8 cellular contexts compared by ENCODE assay signal in genomic region chr17:49387374-49388289, GRCh38. TPM values are rescaled to one million over a fixed set of nuclear protein-coding genes. Genes with fewer than 3 reads are reported as not detected.
DNase-seq lines count a peak whose midpoint lies in the region; ATAC-seq, FAIRE-seq and TF ChIP-seq lines count a peak whose summit lies in the region.

No MANE protein-coding gene starts in this region.

- H3K4me2 ChIP-seq in HepG2 (ENCODE audit: low read depth, low read length) = peak overlapping the region; percentile 69

- TF ChIP-seq POLR2A in HepG2 (IDR thresholded peaks at IDR 0.05; ENCODE audit: insufficient read depth in 1 of 2, low read depth in 2 of 2, low read length in 2 of 2) = no peak

- H2AFZ ChIP-seq in HepG2 (ENCODE audit: low read length) = peak overlapping the region; percentile 55

- H3K27me3 ChIP-seq in CD4-positive, alpha-beta T cell (ENCODE audit: control insufficient read depth, insufficient read depth, low read length) = no peaks in the 10 kb centered on the region
- H3K27me3 ChIP-seq in HepG2 (ENCODE audit: control insufficient read depth in 1 of 2, insufficient read depth in 2 of 2, low read length in 2 of 2) (no peaks in the 10 kb centered on the region), tibial artery (peaks cover 0 to 25% of the 10 kb centered on the region in 2 donors), lower lobe of right lung (ENCODE audit: low read depth) (no peaks in the 10 kb centered on the region)

- intact Hi-C loops in CD4-positive, alpha-beta T cell (cut with DNase I, micrococcal nuclease) = no loop called here
- intact Hi-C loops in activated B cell treated with CpG ODN at 0.5 μM for 24 hours (cut with micrococcal nuclease) (loop anchor here (1.0 kb wide), 1 partner anchor 25 kb away; the partner anchor contains the start of gene ZNF652), HepG2 (cut with micrococcal nuclease; ENCODE audit: unreplicated experiment) (no loop called here), tibial artery (cut with DNase I; ENCODE audit: low total_unique reads) (no loop called here), lower lobe of right lung (cut with DNase I) (no loop called here), Right ventricle myocardium inferior (cut with DNase I) (no loop called here)

- POLR2A ChIA-PET in CD4-positive, alpha-beta T cell (lab: Charles Lee) = interaction anchor here (0.5 to 1.4 kb wide), 7 partner anchors 11 to 258 kb away, joined by 3 to 6 read pairs (median 5); partner anchors contain the start of gene ZNF652
- POLR2A ChIA-PET in activated B cell treated with CpG ODN at 0.5 μM for 24 hours (lab: Charles Lee) = interaction anchor here (0.6 to 5.8 kb wide), 10 partner anchors 11 to 290 kb away, joined by 3 to 109 read pairs (median 6); partner anchors contain the start of gene ZNF652
- POLR2A ChIA-PET in HepG2 (lab: Yijun Ruan, JAX) = interaction anchor here (1.0 to 1.8 kb wide), 2 partner anchors 25 to 26 kb away, joined by 3 to 4 read pairs; no protein-coding TSS in a partner anchor

- H3K27ac ChIP-seq in CD4-positive, alpha-beta T cell (ENCODE audit: low read depth, low read length) = peak overlapping the region; percentile 48
- H3K27ac ChIP-seq in HepG2 (ENCODE audit: extremely low read length, insufficient read depth, low read length) (no peak overlapping the region), tibial artery (no peak overlapping the region), lower lobe of right lung (no peak overlapping the region)

- no peaks in the 10 kb centered on the region for H3K36me3 Mint-ChIP-seq in CD4-positive, alpha-beta T cell (ENCODE audit: low read depth)
- H3K36me3 Mint-ChIP-seq in activated B cell treated with CpG ODN at 0.5 μM for 24 hours (ENCODE audit: low read depth) = no peaks in the 10 kb centered on the region

- no peak for TF ChIP-seq CTCF in CD4-positive, alpha-beta T cell (IDR thresholded peaks at IDR 0.05)
- TF ChIP-seq CTCF in activated B cell treated with CpG ODN at 0.5 μM for 24 hours (IDR thresholded peaks at IDR 0.05) (no peak), HepG2 (CRISPR knock-in tag; IDR thresholded peaks at IDR 0.05) (no peak), tibial artery (IDR thresholded peaks at IDR 0.05) (no peak), lower lobe of right lung (IDR thresholded peaks at IDR 0.05) (no peak)

- in situ Hi-C loops in HepG2 (cut with HindIII; ENCODE audit: extremely low pct_ligation_motif_present, low pct_unique_long_range_greater_than_20kb) = no loop called here

- no peaks in the 10 kb centered on the region for H3K9me3 ChIP-seq in CD4-positive, alpha-beta T cell (ENCODE audit: control insufficient read depth, low read length)
- H3K9me3 ChIP-seq in HepG2 (ENCODE audit: low read length) = no peaks in the 10 kb centered on the region
- no peaks in the 10 kb centered on the region for H3K9me3 ChIP-seq in tibial artery
- no peaks in the 10 kb centered on the region for H3K9me3 ChIP-seq in lower lobe of right lung

- H3K36me3 ChIP-seq in HepG2 (replicated peaks in 1 of 2; ENCODE audit: control insufficient read depth in 1 of 2, insufficient read depth in 2 of 2, low read length in 2 of 2) = no peaks in the 10 kb centered on the region
- no peaks in the 10 kb centered on the region for H3K36me3 ChIP-seq in tibial artery
- no peaks in the 10 kb centered on the region for H3K36me3 ChIP-seq in lower lobe of right lung

- peaks cover 45% of the 10 kb centered on the region for H3K4me1 Mint-ChIP-seq in CD4-positive, alpha-beta T cell (ENCODE audit: low read depth)
- peaks cover 61% of the 10 kb centered on the region for H3K4me1 Mint-ChIP-seq in activated B cell treated with CpG ODN at 0.5 μM for 24 hours

- peak overlapping the region; percentile 74 for H3K4me3 Mint-ChIP-seq in CD4-positive, alpha-beta T cell
- H3K4me3 Mint-ChIP-seq in activated B cell treated with CpG ODN at 0.5 μM for 24 hours = peak overlapping the region; percentile 78

- no peaks in the 10 kb centered on the region for H3K79me2 ChIP-seq in HepG2 (ENCODE audit: insufficient read depth, low read length)

- no peaks in the 10 kb centered on the region for H4K20me1 ChIP-seq in HepG2 (ENCODE audit: insufficient read depth, low read length)

- peaks cover 61% of the 10 kb centered on the region for H3K4me1 ChIP-seq in HepG2 (ENCODE audit: insufficient read depth, low read length)
- H3K4me1 ChIP-seq in tibial artery = peaks cover 0 to 22% (median 0%) of the 10 kb centered on the region in 4 donors
- peaks cover 35% of the 10 kb centered on the region for H3K4me1 ChIP-seq in lower lobe of right lung

- FAIRE-seq in HepG2 (lab: Jason Lieb, UNC) = peak; percentile 42

- TF ChIP-seq RAD21 in HepG2 (CRISPR knock-in tag; IDR thresholded peaks at IDR 0.05) = no peak

- DNase-seq in CD4-positive, alpha-beta T cell = no peak
- DNase-seq in activated B cell treated with CpG ODN at 0.5 μM for 24 hours (no peak), HepG2 (ENCODE audit: low spot score) (no peak), tibial artery (no peak), lower lobe of right lung (no peak), Right ventricle myocardium inferior (ENCODE audit: missing footprints) (no peak), NCI-H1694 (lab: John Stamatoyannopoulos, UW) (no peak)

- 35% methylated on average over 15 of the region's 15 CpGs for WGBS in HepG2 (ENCODE audit: low lambda C conversion rate)

- H3K9me3 Mint-ChIP-seq in CD4-positive, alpha-beta T cell = no peaks in the 10 kb centered on the region
- H3K9me3 Mint-ChIP-seq in activated B cell treated with CpG ODN at 0.5 μM for 24 hours = no peaks in the 10 kb centered on the region

- BruUV-seq in HepG2 (replicated peaks; lab: Mats Ljungman, UMichigan) = no TSS peak

- CTCF ChIA-PET in CD4-positive, alpha-beta T cell (lab: Charles Lee) = interaction anchor here (0.8 to 3.1 kb wide), 2 partner anchors 19 to 71 kb away, joined by 3 to 7 read pairs; no protein-coding TSS in a partner anchor
- CTCF ChIA-PET in activated B cell treated with CpG ODN at 0.5 μM for 24 hours (lab: Charles Lee) (interaction anchor here (1.0 to 5.1 kb wide), 6 partner anchors 12 to 207 kb away, joined by 3 to 24 read pairs (median 4); no protein-coding TSS in a partner anchor), HepG2 (lab: Yijun Ruan, JAX; ENCODE audit: low intra/inter-chr PET ratio, low total read pairs) (no interaction called here)

- peak overlapping the region; percentile 17; the same call in 1 of the 2 replicates for H3K9ac ChIP-seq in HepG2 (ENCODE audit: insufficient read depth, low read depth, low read length)

- H3K27me3 Mint-ChIP-seq in CD4-positive, alpha-beta T cell = no peaks in the 10 kb centered on the region
- H3K27me3 Mint-ChIP-seq in activated B cell treated with CpG ODN at 0.5 μM for 24 hours = no peaks in the 10 kb centered on the region

- peak; percentile 41 for ATAC-seq in CD4-positive, alpha-beta T cell (ENCODE audit: poor library complexity)
- ATAC-seq in GM19463 (IDR thresholded peaks at IDR 0.05; ENCODE audit: unreplicated experiment) (peak; percentile 32), activated B cell treated with CpG ODN at 0.5 μM for 24 hours (ENCODE audit: low read depth) (peak; percentile 11), HepG2 (peak; percentile 47), lower lobe of right lung (no peak), Right ventricle myocardium inferior (no peak)

- peak overlapping the region; percentile 79 for H3K27ac Mint-ChIP-seq in CD4-positive, alpha-beta T cell
- H3K27ac Mint-ChIP-seq in activated B cell treated with CpG ODN at 0.5 μM for 24 hours = peak overlapping the region; percentile 98

- H3K4me3 ChIP-seq in HepG2 (replicated peaks in 1 of 3; ENCODE audit: insufficient read depth in 1 of 3, low read depth in 2 of 3, low read length in 3 of 3) = peak overlapping the region; percentile 1 to 38 (median 6); a peak in 5 of 6 replicates
- no peak overlapping the region for H3K4me3 ChIP-seq in tibial artery
- no peak overlapping the region for H3K4me3 ChIP-seq in lower lobe of right lung

- no peak for TF ChIP-seq EP300 in HepG2 (IDR thresholded peaks at IDR 0.05; ENCODE audit: low read depth in 2 of 2, low read length in 2 of 2)
- no peak for TF ChIP-seq EP300 in HepG2 (CRISPR knock-in tag; IDR thresholded peaks at IDR 0.05; ENCODE audit: borderline replicate concordance)

RNA-seq across cellular contexts. Expression of gene ZNF652, which starts 25.6 kb away (rescaled TPM):
- 10 to 100 TPM; 33.7 to 34.9 TPM for total RNA-seq in CD4-positive, alpha-beta T cell
- total RNA-seq in activated B cell treated with CpG ODN at 0.5 μM for 24 hours (37.1 and 40.6 TPM in 2 replicates), HepG2 (2016; rRNA removed; fragmentation: Illumina TruSeq; extraction: Trizol) (30.2 and 58.2 TPM in 2 replicates), lower lobe of right lung (49.0 TPM), Right ventricle myocardium inferior (19.0 TPM)
- total RNA-seq in HepG2 (2016; cell fraction: cytosol; rRNA removed; fragmentation: Illumina TruSeq; extraction: Trizol; ENCODE audit: low read depth) = 12.2 and 13.8 TPM in 2 replicates
- total RNA-seq in HepG2 (2016; cell fraction: insoluble cytoplasmic fraction; rRNA removed; fragmentation: Illumina TruSeq; extraction: Trizol) = 28.9 and 51.4 TPM in 2 replicates
- 22.6 and 24.4 TPM in 2 replicates for total RNA-seq in HepG2 (2016; cell fraction: membrane; rRNA removed; fragmentation: Illumina TruSeq; extraction: Trizol)
- total RNA-seq in HepG2 (2016; cell fraction: nucleus; rRNA removed; fragmentation: Illumina TruSeq; extraction: Trizol) = 28.7 and 34.7 TPM in 2 replicates
- 15.8 and 16.2 TPM in 2 replicates for polyA plus RNA-seq in HepG2 (2011; rRNA removed)
- 8.1 and 11.9 TPM in 2 replicates for polyA plus RNA-seq in HepG2 (2011; cell fraction: cytosol; rRNA removed)
- 10.7 and 11.7 TPM in 2 replicates for polyA plus RNA-seq in HepG2 (2011; cell fraction: nucleus; rRNA removed)
- polyA plus RNA-seq in HepG2 (2012) = 9.9 and 13.6 TPM in 2 replicates
- polyA plus RNA-seq in HepG2 (2016; cell fraction: cytosol; fragmentation: Illumina TruSeq; extraction: Trizol; ENCODE audit: low read depth) = 1.9 and 2.2 TPM in 2 replicates
- 36.1 and 37.0 TPM in 2 replicates for polyA plus RNA-seq in HepG2 (2016; cell fraction: insoluble cytoplasmic fraction; fragmentation: Illumina TruSeq; extraction: Trizol; ENCODE audit: low read depth)
- polyA plus RNA-seq in HepG2 (2016; cell fraction: membrane; fragmentation: Illumina TruSeq; extraction: Trizol; ENCODE audit: low read depth) = 8.3 and 8.9 TPM in 2 replicates
- polyA plus RNA-seq in HepG2 (2016; cell fraction: nucleus; fragmentation: Illumina TruSeq; extraction: Trizol; ENCODE audit: insufficient read depth, low read depth) = 34.4 and 37.4 TPM in 2 replicates
- polyA minus RNA-seq in HepG2 (2011; rRNA and poly(A)+ RNA removed; ENCODE audit: low replicate concordance) = 46.7 and 47.2 TPM in 2 replicates
- polyA minus RNA-seq in HepG2 (2011; cell fraction: cytosol; rRNA and poly(A)+ RNA removed) = 38.3 and 51.1 TPM in 2 replicates
- polyA minus RNA-seq in HepG2 (2011; cell fraction: nucleus; rRNA and poly(A)+ RNA removed) = 32.1 and 40.2 TPM in 2 replicates

RNA-seq across cellular contexts. Expression of gene PHB1, which starts 27.1 kb away (rescaled TPM):
- 10 to 100 TPM; 24.2 to 31.6 TPM for total RNA-seq in CD4-positive, alpha-beta T cell
- total RNA-seq in activated B cell treated with CpG ODN at 0.5 μM for 24 hours (184 and 214 TPM in 2 replicates), HepG2 (2016; rRNA removed; fragmentation: Illumina TruSeq; extraction: Trizol) (515 and 623 TPM in 2 replicates), lower lobe of right lung (113 TPM), Right ventricle myocardium inferior (233 TPM)
- 133 and 145 TPM in 2 replicates for total RNA-seq in HepG2 (2016; cell fraction: cytosol; rRNA removed; fragmentation: Illumina TruSeq; extraction: Trizol; ENCODE audit: low read depth)
- total RNA-seq in HepG2 (2016; cell fraction: insoluble cytoplasmic fraction; rRNA removed; fragmentation: Illumina TruSeq; extraction: Trizol) = 510 and 641 TPM in 2 replicates
- 238 and 242 TPM in 2 replicates for total RNA-seq in HepG2 (2016; cell fraction: membrane; rRNA removed; fragmentation: Illumina TruSeq; extraction: Trizol)
- total RNA-seq in HepG2 (2016; cell fraction: nucleus; rRNA removed; fragmentation: Illumina TruSeq; extraction: Trizol) = 214 and 243 TPM in 2 replicates
- 688 and 721 TPM in 2 replicates for polyA plus RNA-seq in HepG2 (2011; rRNA removed)
- 568 and 609 TPM in 2 replicates for polyA plus RNA-seq in HepG2 (2011; cell fraction: cytosol; rRNA removed)
- polyA plus RNA-seq in HepG2 (2011; cell fraction: nucleus; rRNA removed) = 175 and 197 TPM in 2 replicates
- 461 and 478 TPM in 2 replicates for polyA plus RNA-seq in HepG2 (2012)
- polyA plus RNA-seq in HepG2 (2016; cell fraction: cytosol; fragmentation: Illumina TruSeq; extraction: Trizol; ENCODE audit: low read depth) = 175 and 189 TPM in 2 replicates
- 675 and 689 TPM in 2 replicates for polyA plus RNA-seq in HepG2 (2016; cell fraction: insoluble cytoplasmic fraction; fragmentation: Illumina TruSeq; extraction: Trizol; ENCODE audit: low read depth)
- 218 and 222 TPM in 2 replicates for polyA plus RNA-seq in HepG2 (2016; cell fraction: membrane; fragmentation: Illumina TruSeq; extraction: Trizol; ENCODE audit: low read depth)
- polyA plus RNA-seq in HepG2 (2016; cell fraction: nucleus; fragmentation: Illumina TruSeq; extraction: Trizol; ENCODE audit: insufficient read depth, low read depth) = 412 and 415 TPM in 2 replicates
- 950 and 1,090 TPM in 2 replicates for polyA minus RNA-seq in HepG2 (2011; rRNA and poly(A)+ RNA removed; ENCODE audit: low replicate concordance)
- 133 and 158 TPM in 2 replicates for polyA minus RNA-seq in HepG2 (2011; cell fraction: cytosol; rRNA and poly(A)+ RNA removed)
- 74.5 and 93.1 TPM in 2 replicates for polyA minus RNA-seq in HepG2 (2011; cell fraction: nucleus; rRNA and poly(A)+ RNA removed)

Comparison
In these comparisons a context has a peak if more than half of its experiments do, and no peak if none do; other contexts are left out.
1. ATAC-seq: peak in CD4-positive, alpha-beta T cell (single experiment), GM19463 (single experiment), activated B cell treated with CpG ODN at 0.5 μM for 24 hours (single experiment) and HepG2 (single experiment); none in lower lobe of right lung (0 of 2) and Right ventricle myocardium inferior (single experiment).
2. H3K4me3 ChIP-seq: peak in HepG2 (3 of 3); none in tibial artery (0 of 2) and lower lobe of right lung (single experiment).